27 cellular contexts compared by ENCODE assay signal in the genomic region with DNA sequence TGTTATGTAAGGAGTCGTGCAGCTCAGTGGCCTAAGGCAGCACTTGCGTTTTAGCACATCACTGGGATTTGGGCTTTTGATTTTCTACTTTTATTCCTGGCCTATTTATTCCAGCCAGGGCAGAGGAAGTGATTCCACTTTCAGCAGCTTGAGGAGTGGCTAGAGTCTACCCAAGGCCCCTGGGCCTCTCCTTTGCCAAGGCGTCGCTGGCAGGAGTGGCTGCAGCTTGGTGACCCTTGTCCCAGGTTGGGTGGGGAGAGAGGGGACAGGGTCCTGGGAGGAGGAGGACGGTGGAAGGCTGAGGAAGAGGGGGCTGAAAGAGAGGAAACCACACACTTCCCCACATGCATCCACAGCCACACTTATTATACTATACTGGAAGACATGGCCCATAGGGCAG.
A peak's percentile ranks its signal among the peaks of the same experiment; 100 is the strongest.
DNase-seq lines count a peak whose midpoint lies in the region; ATAC-seq and TF ChIP-seq lines count a peak whose summit lies in the region.
"Had no signal": no experiment of that assay in that cellular context is flagged by ENCODE, and none has a peak within 500 bp of the region (broad histone marks: within the 10 kb centered on the region; RNA-seq: fewer than 3 reads in every experiment).

No MANE protein-coding gene starts in this region.

- H3K4me3 Mint-ChIP-seq in WTC11 = no peak overlapping the region
- no peak overlapping the region for H3K4me3 Mint-ChIP-seq in stimulated activated effector memory CD8-positive, alpha-beta T cell treated with anti-CD3 and anti-CD28 coated beads, Interleukin-12 subunit alpha, Interleukin-12 subunit beta, amount 100 ng/mL, for 72 hours
- H3K4me3 Mint-ChIP-seq: CD8-positive, alpha-beta T cell; IgD-negative memory B cell had no signal

- H3K27ac ChIP-seq in KOPT-K1 (ENCODE audit: low read depth, low read length, poor library complexity, severe bottlenecking) = peak overlapping the region; percentile 75
- H3K27ac ChIP-seq in esophagus muscularis mucosa (replicated peaks in 1 of 4) = no peak overlapping the region
- H3K27ac ChIP-seq: A549, C4-2B, KMS-11, PC-9, SJSA1 had no signal

- CTCF ChIA-PET in WTC11 (lab: Charles Lee) = interaction anchor here (0.7 to 1.8 kb wide), 3 partner anchors 14 to 162 kb away, joined by 3 to 5 read pairs (median 3); no protein-coding TSS in a partner anchor

- H3K4me1 ChIP-seq in esophagus muscularis mucosa = peaks cover 0 to 10% (median 7%) of the 10 kb centered on the region in 4 donors
- H3K4me1 ChIP-seq: Caco-2 had no signal

- peaks cover 28% of the 10 kb centered on the region for H3K4me1 Mint-ChIP-seq in WTC11
- peaks cover 29% of the 10 kb centered on the region for H3K4me1 Mint-ChIP-seq in stimulated activated effector memory CD8-positive, alpha-beta T cell treated with anti-CD3 and anti-CD28 coated beads, Interleukin-12 subunit alpha, Interleukin-12 subunit beta, amount 100 ng/mL, for 72 hours
- H3K4me1 Mint-ChIP-seq: IgD-negative memory B cell had no signal

- intact Hi-C loops in esophagus muscularis mucosa (cut with DNase I) (loop anchor here (5.0 kb wide), 2 partner anchors 98 to 368 kb away; no protein-coding TSS in a partner anchor), left cardiac atrium (cut with DNase I) (loop anchor here (10.0 kb wide), 3 partner anchors 270 to 370 kb away; no protein-coding TSS in a partner anchor)

- TF ChIP-seq EP300 in esophagus muscularis mucosa (IDR thresholded peaks at IDR 0.05) = no peak

- H3K27me3 Mint-ChIP-seq in WTC11 (ENCODE audit: low read depth) = no peaks in the 10 kb centered on the region
- H3K27me3 Mint-ChIP-seq: IgD-negative memory B cell had no signal

- peak overlapping the region; percentile 50; the same call in 1 of the 2 replicates for H3K27ac Mint-ChIP-seq in WTC11
- peak overlapping the region; percentile 14 for H3K27ac Mint-ChIP-seq in stimulated activated effector memory CD8-positive, alpha-beta T cell treated with anti-CD3 and anti-CD28 coated beads, Interleukin-12 subunit alpha, Interleukin-12 subunit beta, amount 100 ng/mL, for 72 hours
- H3K27ac Mint-ChIP-seq: CD8-positive, alpha-beta T cell; IgD-negative memory B cell had no signal

- no peak for TF ChIP-seq CTCF in WTC11 (IDR thresholded peaks at IDR 0.05)
- no peak for TF ChIP-seq CTCF in esophagus muscularis mucosa (IDR thresholded peaks at IDR 0.05)

- DNase-seq in WTC11 (ENCODE audit: low spot score) (no peak), esophagus muscularis mucosa (ENCODE audit: extremely low spot score) (peak; percentile 24), MG63 (no peak), left cardiac atrium (no peak)
- peak in 1 of 2 donors; percentile 32 for DNase-seq in stimulated activated effector memory CD8-positive, alpha-beta T cell treated with anti-CD3 and anti-CD28 coated beads, Interleukin-12 subunit alpha, Interleukin-12 subunit beta, amount 100 ng/mL, for 72 hours (ENCODE audit: low spot score in 2 of 2)
- no peak for DNase-seq in stimulated activated CD4-positive, alpha-beta T cell treated with anti-CD3 and anti-CD28 coated beads, Interleukin-2, amount 100 ng/mL, for 24 hours
- DNase-seq: AML-193; Caco-2; CD8-positive, alpha-beta T cell; DMS79; GF-D8; NCI-H1092 treated with DMSO at 0.1 percent for 48 hours; NCI-H1436; NCI-H187 treated with DMSO at 0.1 percent for 48 hours; NCI-H2107; NCI-H446; NCI-H524 treated with DMSO at 0.1 percent for 48 hours; NCI-H82; NK-92 treated with Interleukin-12 subunit alpha and Interleukin-12 subunit beta, amount 100 ng/mL, for 24 hours; PC-9; Right ventricle myocardium superior had no signal

- no peak for TF ChIP-seq POLR2A in esophagus muscularis mucosa (IDR thresholded peaks at IDR 0.05; ENCODE audit: low read depth)

- H3K9me3 Mint-ChIP-seq in WTC11 = peaks cover under 1% of the 10 kb centered on the region
- H3K9me3 Mint-ChIP-seq in stimulated activated effector memory CD8-positive, alpha-beta T cell treated with anti-CD3 and anti-CD28 coated beads, Interleukin-12 subunit alpha, Interleukin-12 subunit beta, amount 100 ng/mL, for 72 hours = no peaks in the 10 kb centered on the region
- H3K9me3 Mint-ChIP-seq: CD8-positive, alpha-beta T cell; IgD-negative memory B cell had no signal

- POLR2A ChIA-PET in WTC11 (lab: Charles Lee) = no interaction called here

- WGBS in esophagus muscularis mucosa = 92% methylated on average over 5 of the region's 5 CpGs

- H3K27me3 ChIP-seq in esophagus muscularis mucosa = no peaks in the 10 kb centered on the region
- H3K27me3 ChIP-seq in MG63 = no peaks in the 10 kb centered on the region
- H3K27me3 ChIP-seq: SJSA1 had no signal

- H3K4me3 ChIP-seq in esophagus muscularis mucosa = no peak overlapping the region
- no peak overlapping the region for H3K4me3 ChIP-seq in MG63
- H3K4me3 ChIP-seq: A549, PC-9, SJSA1 had no signal

- ATAC-seq in WTC11 (no peak), left cardiac atrium (no peak)
- no peak for ATAC-seq in stimulated activated effector memory CD8-positive, alpha-beta T cell treated with anti-CD3 and anti-CD28 coated beads, Interleukin-12 subunit alpha, Interleukin-12 subunit beta, amount 100 ng/mL, for 72 hours
- ATAC-seq: A549; CD8-positive, alpha-beta T cell had no signal

- H3K36me3 Mint-ChIP-seq in WTC11 = peaks cover 9% of the 10 kb centered on the region
- peaks cover 16% of the 10 kb centered on the region for H3K36me3 Mint-ChIP-seq in stimulated activated effector memory CD8-positive, alpha-beta T cell treated with anti-CD3 and anti-CD28 coated beads, Interleukin-12 subunit alpha, Interleukin-12 subunit beta, amount 100 ng/mL, for 72 hours

- no peaks in the 10 kb centered on the region for H3K9me3 ChIP-seq in KOPT-K1 (ENCODE audit: insufficient read depth, low read length, poor library complexity, severe bottlenecking)
- H3K9me3 ChIP-seq in esophagus muscularis mucosa = no peaks in the 10 kb centered on the region
- H3K9me3 ChIP-seq in MG63 = no peaks in the 10 kb centered on the region
- H3K9me3 ChIP-seq: Caco-2, SJSA1 had no signal

- H3K36me3 ChIP-seq in KOPT-K1 (ENCODE audit: insufficient read depth, low read length) (peaks cover 17% of the 10 kb centered on the region), esophagus muscularis mucosa (peaks cover 0 to 30% (median 17%) of the 10 kb centered on the region in 4 donors), MG63 (peaks cover 10% of the 10 kb centered on the region)

TF ChIP-seq in WTC11, 78 proteins besides CTCF, POLR2A, EP300 and RAD21 (continues in another document):
- TF ChIP-seq ATF1 (CRISPR knock-in tag; IDR thresholded peaks at IDR 0.05) (no peak), JUN (CRISPR knock-in tag; IDR thresholded peaks at IDR 0.05) (no peak), ZNF317 (CRISPR knock-in tag; IDR thresholded peaks at IDR 0.05; ENCODE audit: borderline replicate concordance, low read depth) (no peak), EMX1 (CRISPR knock-in tag; IDR thresholded peaks at IDR 0.05) (no peak), SMAD3 (CRISPR knock-in tag; IDR thresholded peaks at IDR 0.05; ENCODE audit: borderline replicate concordance) (no peak), TP53 (CRISPR knock-in tag; IDR thresholded peaks at IDR 0.05) (no peak)
- TF ChIP-seq, protein P1, sequence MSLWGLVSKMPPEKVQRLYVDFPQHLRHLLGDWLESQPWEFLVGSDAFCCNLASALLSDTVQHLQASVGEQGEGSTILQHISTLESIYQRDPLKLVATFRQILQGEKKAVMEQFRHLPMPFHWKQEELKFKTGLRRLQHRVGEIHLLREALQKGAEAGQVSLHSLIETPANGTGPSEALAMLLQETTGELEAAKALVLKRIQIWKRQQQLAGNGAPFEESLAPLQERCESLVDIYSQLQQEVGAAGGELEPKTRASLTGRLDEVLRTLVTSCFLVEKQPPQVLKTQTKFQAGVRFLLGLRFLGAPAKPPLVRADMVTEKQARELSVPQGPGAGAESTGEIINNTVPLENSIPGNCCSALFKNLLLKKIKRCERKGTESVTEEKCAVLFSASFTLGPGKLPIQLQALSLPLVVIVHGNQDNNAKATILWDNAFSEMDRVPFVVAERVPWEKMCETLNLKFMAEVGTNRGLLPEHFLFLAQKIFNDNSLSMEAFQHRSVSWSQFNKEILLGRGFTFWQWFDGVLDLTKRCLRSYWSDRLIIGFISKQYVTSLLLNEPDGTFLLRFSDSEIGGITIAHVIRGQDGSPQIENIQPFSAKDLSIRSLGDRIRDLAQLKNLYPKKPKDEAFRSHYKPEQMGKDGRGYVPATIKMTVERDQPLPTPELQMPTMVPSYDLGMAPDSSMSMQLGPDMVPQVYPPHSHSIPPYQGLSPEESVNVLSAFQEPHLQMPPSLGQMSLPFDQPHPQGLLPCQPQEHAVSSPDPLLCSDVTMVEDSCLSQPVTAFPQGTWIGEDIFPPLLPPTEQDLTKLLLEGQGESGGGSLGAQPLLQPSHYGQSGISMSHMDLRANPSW (CRISPR knock-in tag; conservative IDR thresholded peaks at IDR 0.05; ENCODE audit: low read depth) = no peak
- TF ChIP-seq, protein P2, sequence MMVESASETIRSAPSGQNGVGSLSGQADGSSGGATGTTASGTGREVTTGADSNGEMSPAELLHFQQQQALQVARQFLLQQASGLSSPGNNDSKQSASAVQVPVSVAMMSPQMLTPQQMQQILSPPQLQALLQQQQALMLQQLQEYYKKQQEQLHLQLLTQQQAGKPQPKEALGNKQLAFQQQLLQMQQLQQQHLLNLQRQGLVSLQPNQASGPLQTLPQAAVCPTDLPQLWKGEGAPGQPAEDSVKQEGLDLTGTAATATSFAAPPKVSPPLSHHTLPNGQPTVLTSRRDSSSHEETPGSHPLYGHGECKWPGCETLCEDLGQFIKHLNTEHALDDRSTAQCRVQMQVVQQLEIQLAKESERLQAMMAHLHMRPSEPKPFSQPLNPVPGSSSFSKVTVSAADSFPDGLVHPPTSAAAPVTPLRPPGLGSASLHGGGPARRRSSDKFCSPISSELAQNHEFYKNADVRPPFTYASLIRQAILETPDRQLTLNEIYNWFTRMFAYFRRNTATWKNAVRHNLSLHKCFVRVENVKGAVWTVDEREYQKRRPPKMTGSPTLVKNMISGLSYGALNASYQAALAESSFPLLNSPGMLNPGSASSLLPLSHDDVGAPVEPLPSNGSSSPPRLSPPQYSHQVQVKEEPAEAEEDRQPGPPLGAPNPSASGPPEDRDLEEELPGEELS (CRISPR knock-in tag; IDR thresholded peaks at IDR 0.05) = no peak
- TF ChIP-seq, protein P3, sequence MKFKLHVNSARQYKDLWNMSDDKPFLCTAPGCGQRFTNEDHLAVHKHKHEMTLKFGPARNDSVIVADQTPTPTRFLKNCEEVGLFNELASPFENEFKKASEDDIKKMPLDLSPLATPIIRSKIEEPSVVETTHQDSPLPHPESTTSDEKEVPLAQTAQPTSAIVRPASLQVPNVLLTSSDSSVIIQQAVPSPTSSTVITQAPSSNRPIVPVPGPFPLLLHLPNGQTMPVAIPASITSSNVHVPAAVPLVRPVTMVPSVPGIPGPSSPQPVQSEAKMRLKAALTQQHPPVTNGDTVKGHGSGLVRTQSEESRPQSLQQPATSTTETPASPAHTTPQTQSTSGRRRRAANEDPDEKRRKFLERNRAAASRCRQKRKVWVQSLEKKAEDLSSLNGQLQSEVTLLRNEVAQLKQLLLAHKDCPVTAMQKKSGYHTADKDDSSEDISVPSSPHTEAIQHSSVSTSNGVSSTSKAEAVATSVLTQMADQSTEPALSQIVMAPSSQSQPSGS (CRISPR knock-in tag; IDR thresholded peaks at IDR 0.05; ENCODE audit: borderline replicate concordance, low read depth) = no peak
